ENCODE assay signal across 24 cellular contexts in the genomic region with DNA sequence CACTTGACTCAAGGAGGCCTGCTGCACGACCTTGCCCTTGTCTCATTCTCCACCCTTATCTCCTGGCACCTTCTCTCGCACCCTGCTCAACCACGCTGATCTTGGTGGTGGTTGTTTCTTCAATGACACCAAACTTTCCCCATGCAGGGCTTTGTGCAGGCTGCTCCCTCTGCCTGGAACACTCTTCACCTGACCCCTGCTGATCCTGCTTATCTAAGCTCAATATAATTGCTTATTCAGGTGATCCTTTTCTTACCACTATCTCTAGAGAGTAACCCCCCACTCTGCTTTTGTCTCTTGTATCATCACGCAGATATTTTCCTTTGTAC.
"Had no signal": no experiment of that assay in that cellular context is flagged by ENCODE, and none has a peak within 500 bp of the region (broad histone marks: within the 10 kb centered on the region; RNA-seq: fewer than 3 reads in every experiment).

No MANE protein-coding gene starts in this region.

- H3K27ac ChIP-seq: gastrocnemius medialis, left lung, parathyroid adenoma, right atrium auricular region, suprapubic skin, transverse colon, upper lobe of right lung, vagina had no signal

- H3K4me2 ChIP-seq: smooth muscle cell had no signal

- ATAC-seq: gastrocnemius medialis; left cardiac atrium; left lung; naive thymus-derived CD4-positive, alpha-beta T cell; sciatic nerve; stimulated activated naive CD8-positive, alpha-beta T cell treated with anti-CD3 and anti-CD28 coated beads, Interleukin-15, amount 100 ng/mL, for 72 hours; upper lobe of right lung had no signal

- H3K36me3 ChIP-seq: gastrocnemius medialis, left lung, right atrium auricular region, suprapubic skin, transverse colon, upper lobe of right lung, vagina had no signal

- H3K4me1 ChIP-seq: gastrocnemius medialis, left lung, parathyroid adenoma, right atrium auricular region, suprapubic skin, transverse colon, upper lobe of right lung, vagina had no signal

- H3K9me3 ChIP-seq: gastrocnemius medialis, left lung, right atrium auricular region, suprapubic skin, transverse colon, upper lobe of right lung, vagina had no signal

- H3K9ac ChIP-seq: parathyroid adenoma had no signal

- DNase-seq: effector CD8-positive, alpha-beta T cell; erythroblast; gastrocnemius medialis; kidney; left cardiac atrium; left lung; mesenchymal stem cell; midbrain; naive thymus-derived CD4-positive, alpha-beta T cell; occipital lobe; stimulated activated CD4-positive, alpha-beta T cell treated with anti-CD3 and anti-CD28 coated beads, Interleukin-12 subunit alpha, Interleukin-12 subunit beta, amount 100 ng/mL, for 4 hours; stimulated activated CD4-positive, alpha-beta T cell treated with anti-CD3 and anti-CD28 coated beads, Interleukin-1b, Interleukin-23, amount 100 ng/mL, for 48 hours; stimulated activated CD4-positive, alpha-beta T cell treated with anti-CD3 and anti-CD28 coated beads, Interleukin-4, amount 100 ng/mL, for 1 hour; stimulated activated CD8-positive, alpha-beta memory T cell treated with anti-CD3 and anti-CD28 coated beads, Interleukin-4, amount 100 ng/mL, for 48 hours; stimulated activated naive CD4-positive, alpha-beta T cell; stimulated activated naive CD8-positive, alpha-beta T cell treated with anti-CD3 and anti-CD28 coated beads, Interleukin-15, amount 100 ng/mL, for 72 hours; transverse colon; upper lobe of right lung had no signal

- H3K27me3 ChIP-seq: right atrium auricular region, transverse colon, vagina had no signal

- H2AFZ ChIP-seq: parathyroid adenoma had no signal

- H3K4me3 ChIP-seq: gastrocnemius medialis, left lung, right atrium auricular region, smooth muscle cell, suprapubic skin, transverse colon, upper lobe of right lung, vagina had no signal
